ENCODE assay signal across 7 cellular contexts in genomic region chr12:95102916-95103671, GRCh38. TPM values are rescaled to one million over a fixed set of nuclear protein-coding genes. Genes with fewer than 3 reads are reported as not detected.
A peak's percentile ranks its signal among the peaks of the same experiment; 100 is the strongest.
DNase-seq lines count a peak whose midpoint lies in the region; ATAC-seq and TF ChIP-seq lines count a peak whose summit lies in the region.

No MANE protein-coding gene starts in this region.

- H3K9me3 ChIP-seq in Karpas-422 (ENCODE audit: low read length): no peaks in the 10 kb centered on the region

- H3K27ac ChIP-seq in Karpas-422 (ENCODE audit: low read length): peak overlapping the region; percentile 32; the same call in 1 of the 2 replicates

- H3K4me1 ChIP-seq in Karpas-422 (ENCODE audit: low read length): peaks cover 19% of the 10 kb centered on the region

- H3K36me3 ChIP-seq in Karpas-422 (ENCODE audit: insufficient read depth, low read length): peaks cover 35% of the 10 kb centered on the region

- H4K20me1 ChIP-seq in Karpas-422 (ENCODE audit: insufficient read depth, low read depth, low read length): no peaks in the 10 kb centered on the region

- no peaks in the 10 kb centered on the region for H3K27me3 ChIP-seq in Karpas-422 (ENCODE audit: low read length)

- H2AFZ ChIP-seq in Karpas-422 (ENCODE audit: low read length): no peak overlapping the region

- H3K4me3 ChIP-seq in Karpas-422 (ENCODE audit: low read length) (no peak overlapping the region), epithelial cell of proximal tubule (ENCODE audit: low read depth, low read length) (no peak overlapping the region)

- no peak overlapping the region for H3K9ac ChIP-seq in Karpas-422 (ENCODE audit: low read length)

- H3K4me2 ChIP-seq in Karpas-422 (ENCODE audit: low read depth, low read length, poor library complexity, severe bottlenecking): no peak overlapping the region

- TF ChIP-seq CTCF in GM13976 (IDR thresholded peaks at IDR 0.05; ENCODE audit: borderline replicate concordance, control extremely low read depth, extremely low read depth, insufficient read depth, missing control alignments) (no peak), epithelial cell of proximal tubule (conservative IDR thresholded peaks at IDR 0.05; ENCODE audit: low read depth, low read length) (no peak)

- in situ Hi-C loops in GM13976 (cut with MboI; ENCODE audit: low sequenced_read_pairs, unreplicated experiment) (no loop called here), G401 (cut with HindIII; ENCODE audit: low sequenced_read_pairs) (no loop called here)

- peak; percentile 65 for DNase-seq in GM13976 (ENCODE audit: low spot score)
- peak; percentile 67 for DNase-seq in Karpas-422
- peak; percentile 88 for DNase-seq in SHP77 treated with DMSO at 0.1 percent for 48 hours (lab: John Stamatoyannopoulos, UW)
- DNase-seq in epithelial cell of proximal tubule (ENCODE audit: low read depth): peak; percentile 88
- DNase-seq in stimulated activated CD8-positive, alpha-beta memory T cell treated with anti-CD3 and anti-CD28 coated beads, Interleukin-15, amount 100 ng/mL, for 48 hours (ENCODE audit: low read depth in 2 of 2): peak; percentile 20 to 34
- DNase-seq in G401 (ENCODE audit: low spot score): no peak

- H3K9me2 ChIP-seq in Karpas-422 (replicated peaks; ENCODE audit: insufficient read depth, low read length): no peaks in the 10 kb centered on the region

- H3K79me2 ChIP-seq in Karpas-422 (ENCODE audit: low read length): no peaks in the 10 kb centered on the region

- ATAC-seq in GM21723 (IDR thresholded peaks at IDR 0.05; ENCODE audit: unreplicated experiment): peak; percentile 96

RNA-seq across cellular contexts. Expression of gene NR2C1, which starts 29.7 kb away (rescaled TPM):
- 45.2 and 49.5 TPM in 2 replicates for total RNA-seq in Karpas-422 (2014; rRNA removed; shearing (Covaris generic); ENCODE audit: low replicate concordance)
- total RNA-seq in epithelial cell of proximal tubule: 31.2 and 43.4 TPM in 2 replicates
- total RNA-seq in G401 (2014; rRNA removed; shearing (Covaris generic)): 74.2 and 102 TPM in 2 replicates
